In the genomic region with DNA sequence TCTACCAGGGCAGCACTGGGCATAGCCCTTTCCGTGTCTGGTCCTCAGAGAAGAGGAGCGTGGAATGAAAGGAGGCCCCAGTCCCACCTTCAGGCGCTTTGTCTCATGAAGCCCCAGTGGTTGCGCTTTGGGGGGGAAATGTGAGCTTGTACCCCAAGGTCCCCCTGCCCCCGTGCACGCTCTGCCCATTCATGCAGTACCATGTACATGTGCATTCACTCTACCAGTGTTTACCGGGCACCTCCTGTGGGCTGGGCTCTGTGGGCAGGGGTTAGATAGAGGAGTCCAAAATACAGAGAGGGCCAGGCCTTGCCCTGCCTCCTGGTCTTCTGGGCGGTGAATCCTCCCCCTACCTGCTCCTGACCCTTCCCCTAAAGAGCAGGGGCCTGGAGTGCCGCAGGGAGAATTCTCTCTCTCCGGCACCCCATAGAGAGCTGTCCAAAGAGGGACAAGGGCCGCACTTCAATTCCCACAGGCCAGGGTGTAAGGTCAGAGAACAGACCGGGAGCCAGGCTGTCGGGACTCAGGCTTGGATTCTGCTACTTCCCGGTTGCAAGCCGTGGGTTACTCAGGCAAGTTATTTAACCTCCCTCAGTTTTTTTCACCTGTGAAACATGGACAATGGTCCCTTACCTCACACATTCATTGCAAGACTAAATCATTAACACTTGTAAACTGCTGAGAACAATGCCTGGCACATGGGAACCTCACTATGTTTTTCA, we compare ENCODE assay signal across 23 cellular contexts.
"Had no signal": no experiment of that assay in that cellular context is flagged by ENCODE, and none has a peak within 500 bp of the region (broad histone marks: within the 10 kb centered on the region; RNA-seq: fewer than 3 reads in every experiment).

No MANE protein-coding gene starts in this region.

- H3K27ac Mint-ChIP-seq: activated B cell treated with CpG ODN at 0.5 μM for 24 hours; activated CD4-positive, alpha-beta T cell treated with anti-CD3 and anti-CD28 coated beads for 36 hours; activated naive CD4-positive, alpha-beta T cell treated with anti-CD3 and anti-CD28 coated beads for 36 hours; activated naive CD8-positive, alpha-beta T cell treated with anti-CD3 and anti-CD28 coated beads, Interleukin-2, amount 10 ng/mL, durations not matched to agents 7 days and 5 days; memory B cell; stimulated activated naive B cell treated with anti-CD40 and anti-IgM and Interleukin-4, amounts not matched to agents 10 μg/mL and 1 μg/mL and 100 μg/mL, for 72 hours had no signal

- H3K4me1 Mint-ChIP-seq: activated B cell treated with CpG ODN at 0.5 μM for 24 hours; activated naive CD8-positive, alpha-beta T cell treated with anti-CD3 and anti-CD28 coated beads, Interleukin-2, amount 10 ng/mL, durations not matched to agents 7 days and 5 days; memory B cell had no signal

- H3K9me3 Mint-ChIP-seq: activated B cell treated with CpG ODN at 0.5 μM for 24 hours; activated naive CD4-positive, alpha-beta T cell treated with anti-CD3 and anti-CD28 coated beads for 36 hours; activated naive CD8-positive, alpha-beta T cell treated with anti-CD3 and anti-CD28 coated beads, Interleukin-2, amount 10 ng/mL, durations not matched to agents 7 days and 5 days; memory B cell; naive B cell; neural crest cell; stimulated activated naive B cell treated with anti-CD40 and anti-IgM and Interleukin-4, amounts not matched to agents 10 μg/mL and 1 μg/mL and 100 μg/mL, for 72 hours had no signal

- H3K9me3 ChIP-seq: gastroesophageal sphincter, mucosa of descending colon, ovary, right lobe of liver, transverse colon, uterus had no signal

- H3K36me3 Mint-ChIP-seq: activated naive CD8-positive, alpha-beta T cell treated with anti-CD3 and anti-CD28 coated beads, Interleukin-2, amount 10 ng/mL, durations not matched to agents 7 days and 5 days; memory B cell; naive B cell; stimulated activated naive B cell treated with anti-CD40 and anti-IgM and Interleukin-4, amounts not matched to agents 10 μg/mL and 1 μg/mL and 100 μg/mL, for 72 hours had no signal

- DNase-seq: activated B cell treated with CpG ODN at 0.5 μM for 24 hours; activated CD4-positive, alpha-beta T cell treated with anti-CD3 and anti-CD28 coated beads for 36 hours; activated naive CD4-positive, alpha-beta T cell treated with anti-CD3 and anti-CD28 coated beads for 36 hours; activated naive CD8-positive, alpha-beta T cell treated with anti-CD3 and anti-CD28 coated beads, Interleukin-2, amount 10 ng/mL, durations not matched to agents 7 days and 5 days; activated T-cell treated with anti-CD3 and anti-CD28 coated beads, Interleukin-2, amount 50 U/mL, for 48 hours; amniotic stem cell; head of caudate nucleus; hypothalamus; mucosa of descending colon; naive B cell; ovary; right lobe of liver; stimulated activated CD4-positive, alpha-beta T cell treated with anti-CD3 and anti-CD28 coated beads, Interleukin-2, amount 100 ng/mL, for 48 hours; stimulated activated CD8-positive, alpha-beta memory T cell treated with anti-CD3 and anti-CD28 coated beads, Interleukin-4, amount 100 ng/mL, for 48 hours; stimulated activated naive B cell treated with anti-CD40 and anti-IgM and Interleukin-4, amounts not matched to agents 10 μg/mL and 1 μg/mL and 100 μg/mL, for 72 hours; T-helper 9 cell; transverse colon; uterus had no signal

- H3K4me3 ChIP-seq: coronary artery, gastroesophageal sphincter, mucosa of descending colon, ovary, right lobe of liver, smooth muscle cell, transverse colon, uterus had no signal

- H3K27me3 ChIP-seq: ovary, right lobe of liver, transverse colon, uterus had no signal

- H3K4me1 ChIP-seq: gastroesophageal sphincter, right lobe of liver, transverse colon, uterus had no signal

- H3K36me3 ChIP-seq: gastroesophageal sphincter, ovary, right lobe of liver, transverse colon, uterus had no signal

- H3K27ac ChIP-seq: coronary artery, gastroesophageal sphincter, ovary, right lobe of liver, transverse colon, uterus had no signal

- H3K4me3 Mint-ChIP-seq: activated B cell treated with CpG ODN at 0.5 μM for 24 hours; activated CD4-positive, alpha-beta T cell treated with anti-CD3 and anti-CD28 coated beads for 36 hours; activated naive CD4-positive, alpha-beta T cell treated with anti-CD3 and anti-CD28 coated beads for 36 hours; activated naive CD8-positive, alpha-beta T cell treated with anti-CD3 and anti-CD28 coated beads, Interleukin-2, amount 10 ng/mL, durations not matched to agents 7 days and 5 days; memory B cell; neural crest cell; stimulated activated naive B cell treated with anti-CD40 and anti-IgM and Interleukin-4, amounts not matched to agents 10 μg/mL and 1 μg/mL and 100 μg/mL, for 72 hours had no signal

- H3K4me2 ChIP-seq: smooth muscle cell had no signal
